Comparison of ENCODE assay signal across 1 cellular context in genomic region chr1:43980255-43981134, GRCh38.
TF ChIP-seq lines count a peak whose summit lies in the region.

No MANE protein-coding gene starts in this region.

TF ChIP-seq in GM23338, 12 proteins besides CTCF, POLR2A, EP300 and RAD21 (continued from another document):
- TF ChIP-seq, protein P1, sequence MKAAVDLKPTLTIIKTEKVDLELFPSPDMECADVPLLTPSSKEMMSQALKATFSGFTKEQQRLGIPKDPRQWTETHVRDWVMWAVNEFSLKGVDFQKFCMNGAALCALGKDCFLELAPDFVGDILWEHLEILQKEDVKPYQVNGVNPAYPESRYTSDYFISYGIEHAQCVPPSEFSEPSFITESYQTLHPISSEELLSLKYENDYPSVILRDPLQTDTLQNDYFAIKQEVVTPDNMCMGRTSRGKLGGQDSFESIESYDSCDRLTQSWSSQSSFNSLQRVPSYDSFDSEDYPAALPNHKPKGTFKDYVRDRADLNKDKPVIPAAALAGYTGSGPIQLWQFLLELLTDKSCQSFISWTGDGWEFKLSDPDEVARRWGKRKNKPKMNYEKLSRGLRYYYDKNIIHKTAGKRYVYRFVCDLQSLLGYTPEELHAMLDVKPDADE (IDR thresholded peaks at IDR 0.05): no peak
- TF ChIP-seq CREB1 (CRISPR knock-in tag; IDR thresholded peaks at IDR 0.05; ENCODE audit: low read depth): no peak
- TF ChIP-seq, protein P2, sequence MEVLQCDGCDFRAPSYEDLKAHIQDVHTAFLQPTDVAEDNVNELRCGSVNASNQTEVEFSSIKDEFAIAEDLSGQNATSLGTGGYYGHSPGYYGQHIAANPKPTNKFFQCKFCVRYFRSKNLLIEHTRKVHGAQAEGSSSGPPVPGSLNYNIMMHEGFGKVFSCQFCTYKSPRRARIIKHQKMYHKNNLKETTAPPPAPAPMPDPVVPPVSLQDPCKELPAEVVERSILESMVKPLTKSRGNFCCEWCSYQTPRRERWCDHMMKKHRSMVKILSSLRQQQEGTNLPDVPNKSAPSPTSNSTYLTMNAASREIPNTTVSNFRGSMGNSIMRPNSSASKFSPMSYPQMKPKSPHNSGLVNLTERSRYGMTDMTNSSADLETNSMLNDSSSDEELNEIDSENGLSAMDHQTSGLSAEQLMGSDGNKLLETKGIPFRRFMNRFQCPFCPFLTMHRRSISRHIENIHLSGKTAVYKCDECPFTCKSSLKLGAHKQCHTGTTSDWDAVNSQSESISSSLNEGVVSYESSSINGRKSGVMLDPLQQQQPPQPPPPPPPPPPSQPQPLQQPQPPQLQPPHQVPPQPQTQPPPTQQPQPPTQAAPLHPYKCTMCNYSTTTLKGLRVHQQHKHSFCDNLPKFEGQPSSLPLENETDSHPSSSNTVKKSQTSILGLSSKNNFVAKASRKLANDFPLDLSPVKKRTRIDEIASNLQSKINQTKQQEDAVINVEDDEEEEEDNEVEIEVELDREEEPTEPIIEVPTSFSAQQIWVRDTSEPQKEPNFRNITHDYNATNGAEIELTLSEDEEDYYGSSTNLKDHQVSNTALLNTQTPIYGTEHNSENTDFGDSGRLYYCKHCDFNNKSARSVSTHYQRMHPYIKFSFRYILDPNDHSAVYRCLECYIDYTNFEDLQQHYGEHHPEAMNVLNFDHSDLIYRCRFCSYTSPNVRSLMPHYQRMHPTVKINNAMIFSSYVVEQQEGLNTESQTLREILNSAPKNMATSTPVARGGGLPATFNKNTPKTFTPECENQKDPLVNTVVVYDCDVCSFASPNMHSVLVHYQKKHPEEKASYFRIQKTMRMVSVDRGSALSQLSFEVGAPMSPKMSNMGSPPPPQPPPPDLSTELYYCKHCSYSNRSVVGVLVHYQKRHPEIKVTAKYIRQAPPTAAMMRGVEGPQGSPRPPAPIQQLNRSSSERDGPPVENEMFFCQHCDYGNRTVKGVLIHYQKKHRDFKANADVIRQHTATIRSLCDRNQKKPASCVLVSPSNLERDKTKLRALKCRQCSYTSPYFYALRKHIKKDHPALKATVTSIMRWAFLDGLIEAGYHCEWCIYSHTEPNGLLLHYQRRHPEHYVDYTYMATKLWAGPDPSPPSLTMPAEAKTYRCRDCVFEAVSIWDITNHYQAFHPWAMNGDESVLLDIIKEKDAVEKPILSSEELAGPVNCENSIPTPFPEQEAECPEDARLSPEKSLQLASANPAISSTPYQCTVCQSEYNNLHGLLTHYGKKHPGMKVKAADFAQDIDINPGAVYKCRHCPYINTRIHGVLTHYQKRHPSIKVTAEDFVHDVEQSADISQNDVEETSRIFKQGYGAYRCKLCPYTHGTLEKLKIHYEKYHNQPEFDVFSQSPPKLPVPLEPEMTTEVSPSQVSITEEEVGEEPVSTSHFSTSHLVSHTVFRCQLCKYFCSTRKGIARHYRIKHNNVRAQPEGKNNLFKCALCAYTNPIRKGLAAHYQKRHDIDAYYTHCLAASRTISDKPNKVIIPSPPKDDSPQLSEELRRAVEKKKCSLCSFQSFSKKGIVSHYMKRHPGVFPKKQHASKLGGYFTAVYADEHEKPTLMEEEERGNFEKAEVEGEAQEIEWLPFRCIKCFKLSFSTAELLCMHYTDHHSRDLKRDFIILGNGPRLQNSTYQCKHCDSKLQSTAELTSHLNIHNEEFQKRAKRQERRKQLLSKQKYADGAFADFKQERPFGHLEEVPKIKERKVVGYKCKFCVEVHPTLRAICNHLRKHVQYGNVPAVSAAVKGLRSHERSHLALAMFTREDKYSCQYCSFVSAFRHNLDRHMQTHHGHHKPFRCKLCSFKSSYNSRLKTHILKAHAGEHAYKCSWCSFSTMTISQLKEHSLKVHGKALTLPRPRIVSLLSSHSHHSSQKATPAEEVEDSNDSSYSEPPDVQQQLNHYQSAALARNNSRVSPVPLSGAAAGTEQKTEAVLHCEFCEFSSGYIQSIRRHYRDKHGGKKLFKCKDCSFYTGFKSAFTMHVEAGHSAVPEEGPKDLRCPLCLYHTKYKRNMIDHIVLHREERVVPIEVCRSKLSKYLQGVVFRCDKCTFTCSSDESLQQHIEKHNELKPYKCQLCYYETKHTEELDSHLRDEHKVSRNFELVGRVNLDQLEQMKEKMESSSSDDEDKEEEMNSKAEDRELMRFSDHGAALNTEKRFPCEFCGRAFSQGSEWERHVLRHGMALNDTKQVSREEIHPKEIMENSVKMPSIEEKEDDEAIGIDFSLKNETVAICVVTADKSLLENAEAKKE (CRISPR knock-in tag; IDR thresholded peaks at IDR 0.05): no peak
- TF ChIP-seq ZNF331 (CRISPR knock-in tag; IDR thresholded peaks at IDR 0.05; ENCODE audit: low read depth): no peak
- TF ChIP-seq ZNF114 (CRISPR knock-in tag; IDR thresholded peaks at IDR 0.05): no peak
- TF ChIP-seq STAT1 (IDR thresholded peaks at IDR 0.05; ENCODE audit: unreplicated experiment): no peak
- TF ChIP-seq POLR2AphosphoS5 (IDR thresholded peaks at IDR 0.05; ENCODE audit: low read depth): no peak
